ENCODE assay signal across 15 cellular contexts in genomic region chr18:62999392-62999791, GRCh38.
DNase-seq lines count a peak whose midpoint lies in the region; ATAC-seq, FAIRE-seq and TF ChIP-seq lines count a peak whose summit lies in the region.
"Had no signal": no experiment of that assay in that cellular context is flagged by ENCODE, and none has a peak within 500 bp of the region (broad histone marks: within the 10 kb centered on the region; RNA-seq: fewer than 3 reads in every experiment).

No MANE protein-coding gene starts in this region.

- TF ChIP-seq POLR2A in endothelial cell of umbilical vein (IDR thresholded peaks at IDR 0.05; ENCODE audit: low read depth, low read length) (no peak), tibial nerve (IDR thresholded peaks at IDR 0.05) (no peak)

- TF ChIP-seq EP300 in tibial nerve (IDR thresholded peaks at IDR 0.05), result peak in 1 of 2 donors; percentile 87

- dilution Hi-C loops in endothelial cell of umbilical vein (cut with MboI; ENCODE audit: extremely low pct_ligation_motif_present, low sequenced_read_pairs), result no loop called here

- no peaks in the 10 kb centered on the region for H3K36me3 ChIP-seq in endothelial cell of umbilical vein (ENCODE audit: control insufficient read depth in 2 of 2, extremely low read depth in 1 of 2, insufficient read depth in 2 of 2, low read length in 2 of 2)
- H3K36me3 ChIP-seq in lower lobe of right lung, result no peaks in the 10 kb centered on the region
- H3K36me3 ChIP-seq in tibial nerve, result no peaks in the 10 kb centered on the region
- H3K36me3 ChIP-seq in smooth muscle cell (ENCODE audit: low read depth), result no peaks in the 10 kb centered on the region

- H3K9me3 ChIP-seq in endothelial cell of umbilical vein (replicated peaks; ENCODE audit: control insufficient read depth, insufficient read depth, low read length) (no peaks in the 10 kb centered on the region), lower lobe of right lung (no peaks in the 10 kb centered on the region), tibial nerve (no peaks in the 10 kb centered on the region), smooth muscle cell (replicated peaks; ENCODE audit: low read depth) (no peaks in the 10 kb centered on the region)

- H3K27me3 ChIP-seq in endothelial cell of umbilical vein (ENCODE audit: control insufficient read depth in 2 of 2, insufficient read depth in 2 of 2, low read length in 2 of 2) (peaks cover 0 to 1% of the 10 kb centered on the region in 2 experiments), lower lobe of right lung (ENCODE audit: low read depth) (no peaks in the 10 kb centered on the region), tibial nerve (no peaks in the 10 kb centered on the region), smooth muscle cell (ENCODE audit: low read depth) (no peaks in the 10 kb centered on the region)

- ATAC-seq in lower lobe of right lung (peak; percentile 44 to 65), GM21360 (IDR thresholded peaks at IDR 0.05; ENCODE audit: unreplicated experiment) (no peak)
- ATAC-seq: stimulated activated effector memory CD8-positive, alpha-beta T cell treated with anti-CD3 and anti-CD28 coated beads, Interleukin-12 subunit alpha, Interleukin-12 subunit beta, amount 100 ng/mL, for 72 hours had no signal

- no peak overlapping the region for H3K4me3 ChIP-seq in endothelial cell of umbilical vein (replicated peaks in 1 of 3; ENCODE audit: insufficient read depth in 1 of 3, low read depth in 1 of 3, low read length in 3 of 3)
- no peak overlapping the region for H3K4me3 ChIP-seq in lower lobe of right lung
- H3K4me3 ChIP-seq in tibial nerve, result no peak overlapping the region
- no peak overlapping the region for H3K4me3 ChIP-seq in smooth muscle cell

- no peaks in the 10 kb centered on the region for H3F3A ChIP-seq in smooth muscle cell (ENCODE audit: low read depth)

- TF ChIP-seq CTCF in endothelial cell of umbilical vein (IDR thresholded peaks at IDR 0.05; ENCODE audit: extremely low read depth in 1 of 2, insufficient read depth in 1 of 2, low read depth in 1 of 2, low read length in 2 of 2) (no peak), lower lobe of right lung (IDR thresholded peaks at IDR 0.05) (no peak), tibial nerve (IDR thresholded peaks at IDR 0.05) (no peak), GM13977 (IDR thresholded peaks at IDR 0.05; ENCODE audit: extremely low read depth, insufficient read depth, missing control alignments) (no peak), smooth muscle cell (IDR thresholded peaks at IDR 0.05; ENCODE audit: borderline replicate concordance, insufficient read depth, poor library complexity, severe bottlenecking) (no peak)

- H3K9ac ChIP-seq in endothelial cell of umbilical vein (replicated peaks; ENCODE audit: extremely low read depth, insufficient read depth, low read length) (no peak overlapping the region), smooth muscle cell (ENCODE audit: low read depth) (no peak overlapping the region)

- POLR2A ChIA-PET in endothelial cell of umbilical vein (lab: Charles Lee), result no interaction called here

- H3K4me1 ChIP-seq in endothelial cell of umbilical vein (ENCODE audit: control insufficient read depth, extremely low read depth, insufficient read depth, low read length), result peaks cover 10% of the 10 kb centered on the region
- H3K4me1 ChIP-seq in lower lobe of right lung, result no peaks in the 10 kb centered on the region
- peaks cover 0 to 12% (median 1%) of the 10 kb centered on the region in 4 donors for H3K4me1 ChIP-seq in tibial nerve
- no peaks in the 10 kb centered on the region for H3K4me1 ChIP-seq in smooth muscle cell (ENCODE audit: low read depth)

- intact Hi-C loops in endothelial cell of umbilical vein (cut with micrococcal nuclease) (loop anchor here (5.0 kb wide), 1 partner anchor 1907 kb away; no protein-coding TSS in a partner anchor), lower lobe of right lung (cut with DNase I) (no loop called here)

- BruUV-seq in endothelial cell of umbilical vein (replicated peaks; lab: Mats Ljungman, UMichigan), result no TSS peak

- DNase-seq in HCEC 1CT, result peak; percentile 85
- peak; percentile 90 for DNase-seq in endothelial cell of umbilical vein (ENCODE audit: low read depth, low spot score)
- DNase-seq in lower lobe of right lung, result no peak
- peak; percentile 57 to 79 for DNase-seq in tibial nerve (ENCODE audit: low spot score in 2 of 2)
- DNase-seq in GM13977 (ENCODE audit: low spot score), result no peak
- DNase-seq in smooth muscle cell (lab: John Stamatoyannopoulos, UW; ENCODE audit: unreplicated experiment), result no peak
- no peak for DNase-seq in middle frontal gyrus (ENCODE audit: extremely low spot score, low spot score)
- DNase-seq: DMS53; effector memory CD4-positive, alpha-beta T cell; kidney glomerular epithelial cell; NCI-H1417 treated with DMSO at 0.1 percent for 48 hours; stimulated activated CD4-positive, alpha-beta T cell treated with anti-CD3 and anti-CD28 coated beads, Interleukin-12 subunit alpha, Interleukin-12 subunit beta, amount 100 ng/mL, for 4 hours had no signal

- in situ Hi-C loops in GM13977 (cut with MboI; ENCODE audit: low pct_unique_long_range_greater_than_20kb, low sequenced_read_pairs, unreplicated experiment), result loop anchor here (25.0 kb wide), 1 partner anchor 387 kb away; no protein-coding TSS in a partner anchor

- no peak overlapping the region for H3K27ac ChIP-seq in endothelial cell of umbilical vein (ENCODE audit: insufficient read depth, low read depth, low read length)
- no peak overlapping the region for H3K27ac ChIP-seq in lower lobe of right lung
- peak overlapping the region in 2 of 4 donors; percentile 26 to 74 for H3K27ac ChIP-seq in tibial nerve
- H3K27ac ChIP-seq in smooth muscle cell (ENCODE audit: low read depth), result no peak overlapping the region
- H3K27ac ChIP-seq: VCaP had no signal

- H3K4me2 ChIP-seq in endothelial cell of umbilical vein (ENCODE audit: insufficient read depth, low read length) (peak overlapping the region; percentile 32), smooth muscle cell (no peak overlapping the region)

- CTCF ChIA-PET in endothelial cell of umbilical vein (lab: Charles Lee), result interaction anchor here (1.0 to 1.7 kb wide), 5 partner anchors 17 to 440 kb away, joined by 3 to 8 read pairs (median 3); no protein-coding TSS in a partner anchor

- FAIRE-seq in endothelial cell of umbilical vein (lab: Jason Lieb, UNC), result peak; percentile 67

- no peaks in the 10 kb centered on the region for H4K20me1 ChIP-seq in endothelial cell of umbilical vein (replicated peaks; ENCODE audit: control insufficient read depth, extremely low read depth, insufficient read depth, low read length)
- H4K20me1 ChIP-seq in smooth muscle cell (ENCODE audit: low read depth), result no peaks in the 10 kb centered on the region

- H3K79me2 ChIP-seq in endothelial cell of umbilical vein (ENCODE audit: control insufficient read depth, insufficient read depth, low read length) (no peaks in the 10 kb centered on the region), smooth muscle cell (ENCODE audit: low read depth) (no peaks in the 10 kb centered on the region)

- H3K9me1 ChIP-seq in endothelial cell of umbilical vein (replicated peaks; ENCODE audit: control insufficient read depth, extremely low read depth, insufficient read depth, low read length), result no peaks in the 10 kb centered on the region

- 22 to 25% methylated on average over 7 of the region's 7 CpGs for WGBS in tibial nerve, 2 donors
- 94% methylated on average over 7 of the region's 7 CpGs for WGBS in smooth muscle cell (ENCODE audit: low lambda C conversion rate)

- H2AFZ ChIP-seq in endothelial cell of umbilical vein (ENCODE audit: low read depth, low read length) (no peak overlapping the region), smooth muscle cell (ENCODE audit: low read depth) (no peak overlapping the region)

TF ChIP-seq in endothelial cell of umbilical vein, 7 proteins besides CTCF, POLR2A, EP300 and RAD21:
- TF ChIP-seq FOS (IDR thresholded peaks at IDR 0.05; ENCODE audit: borderline replicate concordance, insufficient read depth, low read length) (peak; percentile 31), MYC (IDR thresholded peaks at IDR 0.05; ENCODE audit: low read depth, low read length) (no peak), MAX (IDR thresholded peaks at IDR 0.05; ENCODE audit: insufficient read depth, insufficient read length) (no peak), GATA2 (IDR thresholded peaks at IDR 0.05; ENCODE audit: insufficient read depth, insufficient read length, low read depth, low read length) (no peak), POLR2AphosphoS5 (IDR thresholded peaks at IDR 0.05; ENCODE audit: insufficient read depth, low read depth, low read length) (peak; percentile 44), JUN (IDR thresholded peaks at IDR 0.05; ENCODE audit: borderline replicate concordance, insufficient read depth, insufficient read length, low read depth) (peak; percentile 53), EZH2 (IDR thresholded peaks at IDR 0.05; ENCODE audit: borderline replicate concordance, low read depth, low read length, severe bottlenecking) (no peak)

Comparison
In these comparisons a context has a peak if more than half of its experiments do, and no peak if none do; other contexts are left out.
1. DNase-seq: peak in HCEC 1CT (single experiment), endothelial cell of umbilical vein (single experiment) and tibial nerve (2 of 2); none in lower lobe of right lung (single experiment), GM13977 (single experiment), smooth muscle cell (single experiment) and middle frontal gyrus (single experiment).